In the genomic region with DNA sequence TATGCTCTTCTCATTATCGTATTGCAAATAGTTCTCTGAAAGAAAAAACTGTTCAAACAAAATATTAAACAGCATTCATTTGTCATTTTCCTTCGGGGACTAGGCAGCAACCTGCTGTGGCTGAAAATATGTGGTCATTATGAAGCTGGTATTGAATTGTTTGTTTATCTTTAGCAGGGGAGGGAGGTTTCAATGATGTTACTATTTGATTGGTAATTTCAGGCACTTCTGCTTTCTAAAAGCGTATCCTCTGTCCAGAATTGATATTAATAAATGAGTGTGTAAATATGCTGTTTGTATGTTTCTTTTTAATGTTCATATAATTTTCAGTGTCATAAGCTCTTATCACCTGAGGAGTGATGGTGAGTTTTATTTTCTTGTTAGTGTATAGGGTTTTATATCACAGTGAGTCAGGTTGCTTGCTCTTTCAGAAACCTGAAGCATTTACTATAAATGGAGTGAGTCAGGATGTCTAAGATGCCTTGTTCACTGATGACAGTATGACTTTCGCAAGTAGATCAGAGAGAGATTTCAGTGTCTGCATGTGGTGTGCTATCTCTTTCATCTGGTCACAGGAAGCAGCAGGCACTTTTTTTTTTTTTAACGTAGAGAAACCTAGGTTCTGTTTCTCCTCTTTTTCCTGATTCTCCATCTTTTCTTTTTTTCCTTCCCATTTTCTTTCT, we compare ENCODE assay signal across 12 cellular contexts.
DNase-seq lines count a peak whose midpoint lies in the region; TF ChIP-seq lines count a peak whose summit lies in the region.
"Had no signal": no experiment of that assay in that cellular context is flagged by ENCODE, and none has a peak within 500 bp of the region (broad histone marks: within the 10 kb centered on the region; RNA-seq: fewer than 3 reads in every experiment).

No MANE protein-coding gene starts in this region.

- in situ Hi-C loops in brain microvascular endothelial cell (cut with HindIII; ENCODE audit: low pct_ligation_motif_present, low sequenced_read_pairs), result no loop called here

- no peak for TF ChIP-seq CTCF in brain microvascular endothelial cell (IDR thresholded peaks at IDR 0.05; ENCODE audit: low read depth, low read length, missing control alignments)

- no peak overlapping the region for H3K27ac ChIP-seq in brain microvascular endothelial cell
- H3K27ac ChIP-seq: SK-N-MC, thoracic aorta had no signal

- H3K27me3 ChIP-seq in brain microvascular endothelial cell (replicated peaks), result no peaks in the 10 kb centered on the region

- H3K36me3 ChIP-seq in brain microvascular endothelial cell (replicated peaks), result no peaks in the 10 kb centered on the region
- H3K36me3 ChIP-seq: thoracic aorta had no signal

- DNase-seq in NCI-H1417 (lab: John Stamatoyannopoulos, UW), result peak; percentile 8 to 66 (median 63)
- no peak for DNase-seq in NCI-H1417 treated with DMSO at 0.1 percent for 48 hours (lab: John Stamatoyannopoulos, UW)
- peak; percentile 25 for DNase-seq in NCI-H2029 (lab: John Stamatoyannopoulos, UW)
- DNase-seq in brain microvascular endothelial cell, result peak; percentile 8
- peak; percentile 83 for DNase-seq in renal cortical epithelial cell (ENCODE audit: low read depth)
- DNase-seq in effector CD4-positive, alpha-beta T cell, result no peak
- no peak for DNase-seq in NOMO-1 treated with dmso at 0.1 percent for 144 hours (lab: John Stamatoyannopoulos, UW; ENCODE audit: unreplicated experiment)
- DNase-seq in stimulated activated naive CD4-positive, alpha-beta T cell treated with Interleukin-2 at 50 U/mL for 16 hours (lab: John Stamatoyannopoulos, UW), result no peak
- DNase-seq: left ventricle myocardium superior had no signal

- no peak overlapping the region for H3K4me3 ChIP-seq in brain microvascular endothelial cell (ENCODE audit: low read depth, low read length)
- H3K4me3 ChIP-seq: K562, SK-N-MC, thoracic aorta had no signal

Comparison
In these comparisons a context has a peak if more than half of its experiments do, and no peak if none do; other contexts are left out.
1. DNase-seq: peak in NCI-H1417 (3 of 3), NCI-H2029 (single experiment), brain microvascular endothelial cell (single experiment) and renal cortical epithelial cell (single experiment); none in NCI-H1417 treated with DMSO at 0.1 percent for 48 hours (single experiment), effector CD4-positive, alpha-beta T cell (single experiment), NOMO-1 treated with dmso at 0.1 percent for 144 hours (single experiment) and stimulated activated naive CD4-positive, alpha-beta T cell treated with Interleukin-2 at 50 U/mL for 16 hours (single experiment).